28 cellular contexts compared by ENCODE assay signal in genomic region chr1:84768634-84769033, GRCh38.
"Had no signal": no experiment of that assay in that cellular context is flagged by ENCODE, and none has a peak within 500 bp of the region (broad histone marks: within the 10 kb centered on the region; RNA-seq: fewer than 3 reads in every experiment).

No MANE protein-coding gene starts in this region.

- H3K27ac ChIP-seq: neutrophil, pancreas, prostate gland, right lobe of liver, sigmoid colon, suprapubic skin, testis, tibial artery, transverse colon, upper lobe of right lung, uterus had no signal

- FAIRE-seq: pancreas, small intestine had no signal

- H3K36me3 ChIP-seq: neutrophil, pancreas, prostate gland, right lobe of liver, sigmoid colon, suprapubic skin, tibial artery, transverse colon, upper lobe of right lung, uterus had no signal

- H3K4me3 ChIP-seq: pancreas, prostate gland, right lobe of liver, sigmoid colon, suprapubic skin, testis, tibial artery, transverse colon, upper lobe of right lung, uterus had no signal

- H3K27me3 ChIP-seq: pancreas, right lobe of liver, sigmoid colon, testis, transverse colon, uterus had no signal

- DNase-seq: naive B cell; naive thymus-derived CD8-positive, alpha-beta T cell; nephron progenitor cell; nucleus accumbens; pancreas; right cardiac atrium; right lobe of liver; sigmoid colon; small intestine; stimulated activated CD4-positive, alpha-beta T cell treated with anti-CD3 and anti-CD28 coated beads, Interleukin-15, amount 100 ng/mL, for 24 hours; stimulated activated CD4-positive, alpha-beta T cell treated with anti-CD3 and anti-CD28 coated beads, Interleukin-2, amount 100 ng/mL, for 24 hours; stimulated activated CD4-positive, alpha-beta T cell treated with anti-CD3 and anti-CD28 coated beads, Interleukin-2, amount 100 ng/mL, for 48 hours; stimulated activated CD4-positive, alpha-beta T cell treated with anti-CD3 and anti-CD28 coated beads, Interleukin-4, amount 100 ng/mL, for 4 hours; stimulated activated CD8-positive, alpha-beta memory T cell treated with anti-CD3 and anti-CD28 coated beads, Interleukin-4, amount 100 ng/mL, for 48 hours; stimulated activated naive CD4-positive, alpha-beta T cell; stimulated activated naive CD8-positive, alpha-beta T cell treated with anti-CD3 and anti-CD28 coated beads, Interleukin-15, amount 100 ng/mL, for 72 hours; stimulated activated naive CD8-positive, alpha-beta T cell treated with anti-CD3 and anti-CD28 coated beads, Interleukin-15, Interleukin-2, amounts not matched to agents 100 U/mL and 50 U/mL, for 24 hours; substantia nigra; testis; tibial artery; transverse colon; upper lobe of right lung; uterus had no signal

- H3K9me3 ChIP-seq: neutrophil, pancreas, prostate gland, right lobe of liver, sigmoid colon, suprapubic skin, testis, tibial artery, transverse colon, upper lobe of right lung, uterus had no signal

- ATAC-seq: naive thymus-derived CD8-positive, alpha-beta T cell; natural killer cell treated with Interleukin-12 subunit alpha and Interleukin-12 subunit beta and Interleukin-15 and Interleukin-18, amount 100 ng/mL, for 72 hours; pancreas; right cardiac atrium; right lobe of liver; stimulated activated memory B cell treated with anti-CD40 and anti-IgM and Interleukin-4, amounts not matched to agents 10 μg/mL and 1 μg/mL and 100 μg/mL, for 72 hours; stimulated activated naive CD8-positive, alpha-beta T cell treated with anti-CD3 and anti-CD28 coated beads, Interleukin-15, amount 100 ng/mL, for 72 hours; stimulated activated naive CD8-positive, alpha-beta T cell treated with anti-CD3 and anti-CD28 coated beads, Interleukin-15, Interleukin-2, amounts not matched to agents 100 U/mL and 50 U/mL, for 24 hours; upper lobe of right lung had no signal

- H3K4me1 ChIP-seq: right lobe of liver, sigmoid colon, testis, tibial artery, transverse colon, upper lobe of right lung, uterus had no signal
